8 cellular contexts compared by ENCODE assay signal in genomic region chr13:21849323-21849722, GRCh38.
DNase-seq lines count a peak whose midpoint lies in the region; ATAC-seq, FAIRE-seq and TF ChIP-seq lines count a peak whose summit lies in the region.

No MANE protein-coding gene starts in this region.

- no peak overlapping the region for H3K14ac ChIP-seq in H1 (ENCODE audit: insufficient read length)

- H2BK12ac ChIP-seq in H1 (ENCODE audit: low read depth, low read length) = no peak overlapping the region

- peak; percentile 67 for ATAC-seq in CD8-positive, alpha-beta T cell
- peak; percentile 84 for ATAC-seq in GM18519 (IDR thresholded peaks at IDR 0.05; ENCODE audit: low FRiP score, unreplicated experiment)
- peak; percentile 88 for ATAC-seq in HG03139 (IDR thresholded peaks at IDR 0.05; ENCODE audit: unreplicated experiment)

- H3K9ac ChIP-seq in OCI-LY1 (ENCODE audit: low read length) = no peak overlapping the region
- no peak overlapping the region for H3K9ac ChIP-seq in H1 (replicated peaks in 1 of 4; ENCODE audit: extremely low read depth in 1 of 4, low read depth in 3 of 4, low read length in 3 of 4)
- no peak overlapping the region for H3K9ac ChIP-seq in parathyroid adenoma

- H3K23ac ChIP-seq in H1 (ENCODE audit: insufficient read length) = no peak overlapping the region

- intact Hi-C loops in CD8-positive, alpha-beta T cell (cut with DNase I, micrococcal nuclease) = loop anchor here in 1 of 2 experiments (1.0 to 5.0 kb wide), 2 partner anchors 213 to 429 kb away; no protein-coding TSS in a partner anchor

- POLR2A ChIA-PET in CD8-positive, alpha-beta T cell (lab: Charles Lee) = no interaction called here
- POLR2A ChIA-PET in H1 (lab: Charles Lee; ENCODE audit: partially characterized antibody) = no interaction called here

- H2BK20ac ChIP-seq in H1 (ENCODE audit: low read length) = no peak overlapping the region

- no peak overlapping the region for H3K56ac ChIP-seq in H1 (replicated peaks; ENCODE audit: insufficient read length, low read depth, low read length)

- H2AK5ac ChIP-seq in H1 (ENCODE audit: low read depth, low read length) = no peak overlapping the region

- H4K5ac ChIP-seq in H1 (ENCODE audit: insufficient read length, low read depth, low read length) = no peak overlapping the region

- H3K27me3 Mint-ChIP-seq in CD8-positive, alpha-beta T cell (ENCODE audit: low read depth) = peaks cover 4% of the 10 kb centered on the region

- H4K20me1 ChIP-seq in OCI-LY1 (ENCODE audit: insufficient read depth, low read length) (no peaks in the 10 kb centered on the region), H1 (replicated peaks in 1 of 2; ENCODE audit: control insufficient read depth in 1 of 2, insufficient read depth in 2 of 2, low read length in 2 of 2) (no peaks in the 10 kb centered on the region)

- no peaks in the 10 kb centered on the region for H3K9me3 ChIP-seq in CD8-positive, alpha-beta T cell (ENCODE audit: low read length)
- no peaks in the 10 kb centered on the region for H3K9me3 ChIP-seq in OCI-LY1 (ENCODE audit: low read length)
- H3K9me3 ChIP-seq in H1 (ENCODE audit: insufficient read depth in 2 of 2, low read depth in 1 of 2, low read length in 1 of 2) = no peaks in the 10 kb centered on the region; a peak in 1 of 4 replicates
- no peaks in the 10 kb centered on the region for H3K9me3 ChIP-seq in parathyroid adenoma (ENCODE audit: control insufficient read depth, low read length)

- no peaks in the 10 kb centered on the region for H3F3A ChIP-seq in OCI-LY1 (ENCODE audit: insufficient read depth, low read length)

- H2AFZ ChIP-seq in OCI-LY1 (ENCODE audit: low read length) (no peak overlapping the region), H1 (ENCODE audit: low read length) (no peak overlapping the region), parathyroid adenoma (no peak overlapping the region)

- no peak overlapping the region for H3K4me3 ChIP-seq in CD8-positive, alpha-beta T cell (ENCODE audit: low read depth, low read length)
- no peak overlapping the region for H3K4me3 ChIP-seq in OCI-LY1 (ENCODE audit: low read depth, low read length, poor library complexity, severe bottlenecking)
- H3K4me3 ChIP-seq in H1 (ENCODE audit: extremely low read depth in 1 of 4, insufficient read depth in 2 of 4, low read depth in 3 of 4, low read length in 4 of 4) = no peak overlapping the region
- H3K4me3 ChIP-seq in parathyroid adenoma (ENCODE audit: low read depth, low read length) = no peak overlapping the region

- no peaks in the 10 kb centered on the region for H3K36me3 Mint-ChIP-seq in CD8-positive, alpha-beta T cell

- peak in 1 of 7 experiments; percentile 20 for DNase-seq in CD8-positive, alpha-beta T cell
- DNase-seq in H1 (ENCODE audit: low read depth in 1 of 2, low spot score in 2 of 2) (no peak), NCI-H2171 (lab: John Stamatoyannopoulos, UW) (no peak), ecto neural progenitor cell (ENCODE audit: low spot score) (no peak)

- no peak overlapping the region for H3K4ac ChIP-seq in H1 (replicated peaks; ENCODE audit: insufficient read length, low read depth, low read length)

- H3K9me3 Mint-ChIP-seq in CD8-positive, alpha-beta T cell = no peaks in the 10 kb centered on the region

- H2BK15ac ChIP-seq in H1 (ENCODE audit: low read length) = no peak overlapping the region

- H3K79me1 ChIP-seq in H1 (ENCODE audit: low read depth, low read length) = no peaks in the 10 kb centered on the region

- H2BK120ac ChIP-seq in H1 (replicated peaks; ENCODE audit: low read depth, low read length) = no peak overlapping the region

- H3K27me3 ChIP-seq in CD8-positive, alpha-beta T cell (ENCODE audit: insufficient read depth, low read length) = no peaks in the 10 kb centered on the region
- H3K27me3 ChIP-seq in OCI-LY1 (ENCODE audit: insufficient read depth, low read length) (no peaks in the 10 kb centered on the region), H1 (replicated peaks in 1 of 4; ENCODE audit: control insufficient read depth in 3 of 4, extremely low read depth in 1 of 4, insufficient read depth in 3 of 4, low read length in 3 of 4) (no peaks in the 10 kb centered on the region; a peak in 1 of 7 replicates), parathyroid adenoma (ENCODE audit: control insufficient read depth, insufficient read depth, low read length) (no peaks in the 10 kb centered on the region)

- peak; percentile 51 to 65 for TF ChIP-seq RAD21 in H1 (IDR thresholded peaks at IDR 0.05 in 1 of 2, conservative IDR thresholded peaks at IDR 0.05 in 1 of 2; ENCODE audit: low read depth in 2 of 2, low read length in 2 of 2)

- peaks cover 3% of the 10 kb centered on the region for H3K4me1 Mint-ChIP-seq in CD8-positive, alpha-beta T cell (ENCODE audit: low read depth)

- TF ChIP-seq EP300 in H1 (IDR thresholded peaks at IDR 0.05; ENCODE audit: borderline replicate concordance in 1 of 2, low read depth in 2 of 2, low read length in 2 of 2) = no peak

- H4K8ac ChIP-seq in H1 (ENCODE audit: extremely low read depth, insufficient read depth, low read length) = no peak overlapping the region

- H3K79me2 ChIP-seq in OCI-LY1 (ENCODE audit: insufficient read depth, low read length) (no peaks in the 10 kb centered on the region), H1 (ENCODE audit: control insufficient read depth in 1 of 2, insufficient read depth in 2 of 2, low read length in 2 of 2) (no peaks in the 10 kb centered on the region), parathyroid adenoma (no peaks in the 10 kb centered on the region)

- no peak overlapping the region for H3K4me3 Mint-ChIP-seq in CD8-positive, alpha-beta T cell

- no peak overlapping the region for H3K18ac ChIP-seq in H1 (ENCODE audit: extremely low read depth, low read length)

- no peaks in the 10 kb centered on the region for H3K4me1 ChIP-seq in CD8-positive, alpha-beta T cell (ENCODE audit: insufficient read depth, low read length)
- H3K4me1 ChIP-seq in OCI-LY1 (ENCODE audit: insufficient read depth, low read length, severe bottlenecking) (no peaks in the 10 kb centered on the region), H1 (replicated peaks in 1 of 4; ENCODE audit: control insufficient read depth in 3 of 4, insufficient read depth in 4 of 4, low read length in 3 of 4) (peaks cover 0 to 6% (median 5%) of the 10 kb centered on the region in 4 experiments; a peak in 5 of 7 replicates), parathyroid adenoma (no peaks in the 10 kb centered on the region)

- H3K36me3 ChIP-seq in CD8-positive, alpha-beta T cell (ENCODE audit: insufficient read depth, low read length) = no peaks in the 10 kb centered on the region
- no peaks in the 10 kb centered on the region for H3K36me3 ChIP-seq in OCI-LY1 (ENCODE audit: insufficient read depth, low read length)
- H3K36me3 ChIP-seq in H1 (ENCODE audit: control insufficient read depth in 2 of 4, insufficient read depth in 4 of 4, low read length in 3 of 4) = no peaks in the 10 kb centered on the region
- no peaks in the 10 kb centered on the region for H3K36me3 ChIP-seq in parathyroid adenoma (ENCODE audit: control insufficient read depth, insufficient read depth, low read length)

- no peak overlapping the region for H3K27ac ChIP-seq in CD8-positive, alpha-beta T cell (ENCODE audit: low read depth, low read length)
- H3K27ac ChIP-seq in OCI-LY1 (ENCODE audit: low read depth, low read length, poor library complexity, severe bottlenecking) = no peak overlapping the region
- no peak overlapping the region for H3K27ac ChIP-seq in H1 (ENCODE audit: low read depth, low read length)
- H3K27ac ChIP-seq in parathyroid adenoma = no peak overlapping the region

- H3K4me2 ChIP-seq in OCI-LY1 (ENCODE audit: low read length) = no peak overlapping the region
- H3K4me2 ChIP-seq in H1 (ENCODE audit: insufficient read depth in 1 of 2, low read depth in 2 of 2, low read length in 2 of 2) = no peak overlapping the region
- H3K4me2 ChIP-seq in parathyroid adenoma (ENCODE audit: low read length) = no peak overlapping the region

- WGBS in H1 (ENCODE audit: extremely low coverage in 1 of 2, insufficient coverage in 1 of 2, insufficient read length in 1 of 2, insufficient replicate concordance in 2 of 2, low coverage in 1 of 2, low lambda C conversion rate in 2 of 2, missing lambda C conversion rate in 1 of 2), 2 experiments = 17% methylated on average over 2 of the region's 2 CpGs; no CpG with 5 or more reads in 1 of the 2 experiments

- TF ChIP-seq POLR2A in H1 (IDR thresholded peaks at IDR 0.05; ENCODE audit: control extremely low read depth in 1 of 2, low read depth in 2 of 2, low read length in 2 of 2) = no peak

- TF ChIP-seq CTCF in CD8-positive, alpha-beta T cell (IDR thresholded peaks at IDR 0.05) = peak; percentile 53
- TF ChIP-seq CTCF in OCI-LY1 (IDR thresholded peaks at IDR 0.05; ENCODE audit: low read length) (peak; percentile 54), H1 (IDR thresholded peaks at IDR 0.05; ENCODE audit: control extremely low read depth in 1 of 3, insufficient read depth in 1 of 3, low read depth in 1 of 3, low read length in 3 of 3) (peak in 2 of 3 experiments; percentile 49 to 75; a peak in 3 of 4 replicates), parathyroid adenoma (IDR thresholded peaks at IDR 0.05) (peak; percentile 27)

- CTCF ChIA-PET in CD8-positive, alpha-beta T cell (lab: Charles Lee) = interaction anchor here (0.9 to 1.0 kb wide), 2 partner anchors 196 to 340 kb away, joined by 3 read pairs; no protein-coding TSS in a partner anchor
- CTCF ChIA-PET in H1 (lab: Charles Lee; ENCODE audit: partially characterized antibody) = interaction anchor here (0.6 to 1.3 kb wide), 5 partner anchors 11 to 350 kb away, joined by 3 to 5 read pairs (median 3); no protein-coding TSS in a partner anchor

- H3K27ac Mint-ChIP-seq in CD8-positive, alpha-beta T cell = no peak overlapping the region

- H2BK5ac ChIP-seq in H1 (ENCODE audit: low read depth, low read length) = no peak overlapping the region

- no peaks in the 10 kb centered on the region for H3K9me2 ChIP-seq in OCI-LY1 (ENCODE audit: low read depth, low read length)

- peak; percentile 84 for FAIRE-seq in H1 (lab: Jason Lieb, UNC)

- no peaks in the 10 kb centered on the region for H3K23me2 ChIP-seq in H1 (ENCODE audit: low read depth, low read length)

- no peak overlapping the region for H4K91ac ChIP-seq in H1 (replicated peaks; ENCODE audit: insufficient read length, low read length)

TF ChIP-seq in H1, 55 proteins besides CTCF, POLR2A, EP300 and RAD21 (continues in another document):
- TF ChIP-seq MAX (IDR thresholded peaks at IDR 0.05) (peak; percentile 91), JUND (IDR thresholded peaks at IDR 0.05; ENCODE audit: low read length) (no peak), SIX5 (IDR thresholded peaks at IDR 0.05; ENCODE audit: low read depth, low read length) (no peak), RBBP5 (IDR thresholded peaks at IDR 0.05; ENCODE audit: borderline replicate concordance, low read depth, low read length) (no peak), CHD2 (IDR thresholded peaks at IDR 0.05; ENCODE audit: low read length) (no peak), SP2 (IDR thresholded peaks at IDR 0.05; ENCODE audit: low read length) (no peak), TEAD4 (IDR thresholded peaks at IDR 0.05; ENCODE audit: low read depth, low read length) (no peak), MAFK (IDR thresholded peaks at IDR 0.05; ENCODE audit: low read depth, low read length) (no peak)
